In the genomic region with DNA sequence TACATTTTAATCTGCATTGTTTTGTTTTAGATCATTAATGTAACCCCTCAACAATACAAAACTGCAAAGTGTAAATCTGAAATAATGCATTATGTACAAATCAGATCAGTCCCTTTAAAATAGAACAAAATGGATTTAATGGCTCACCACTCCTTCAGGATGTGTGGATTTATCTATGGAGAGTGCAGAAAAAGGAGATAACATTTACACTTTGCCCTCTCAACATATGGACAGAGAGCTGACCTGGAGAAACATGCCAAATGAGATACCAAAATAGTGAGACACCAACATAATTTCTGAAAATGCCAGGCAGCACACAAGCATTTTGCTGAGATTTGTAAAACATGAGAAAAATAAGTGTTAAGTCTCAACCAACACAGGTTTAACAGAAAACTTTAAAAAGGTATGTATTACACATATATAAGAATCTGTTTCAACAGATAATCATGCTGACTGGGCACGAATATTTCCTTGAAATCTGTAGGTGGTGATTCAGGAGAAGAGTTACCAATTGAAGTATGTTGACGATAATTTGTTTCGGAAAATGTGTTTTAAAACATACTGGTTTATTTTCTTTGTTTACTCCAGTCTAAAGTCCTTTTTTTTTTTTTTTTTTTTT, we compare ENCODE assay signal across 26 cellular contexts.
DNase-seq lines count a peak whose midpoint lies in the region; ATAC-seq, FAIRE-seq and TF ChIP-seq lines count a peak whose summit lies in the region.
"Had no signal": no experiment of that assay in that cellular context is flagged by ENCODE, and none has a peak within 500 bp of the region (broad histone marks: within the 10 kb centered on the region; RNA-seq: fewer than 3 reads in every experiment).

No MANE protein-coding gene starts in this region.

- no peak overlapping the region for H2BK120ac ChIP-seq in IMR-90 (ENCODE audit: low read depth, low read length)
- no peak overlapping the region for H2BK120ac ChIP-seq in trophoblast cell (ENCODE audit: insufficient read depth, low read length, poor library complexity)

- TF ChIP-seq CTCF in IMR-90 (conservative IDR thresholded peaks at IDR 0.05; ENCODE audit: low read depth, low read length) = no peak

- H3K4ac ChIP-seq in IMR-90 (ENCODE audit: low read depth, low read length) (no peak overlapping the region), trophoblast cell (ENCODE audit: low read depth, low read length) (no peak overlapping the region)

- H3K14ac ChIP-seq in IMR-90 (replicated peaks; ENCODE audit: low read depth, low read length) (no peak overlapping the region), trophoblast cell (ENCODE audit: low read length) (no peak overlapping the region)

- no peak overlapping the region for H3K56ac ChIP-seq in IMR-90 (ENCODE audit: extremely low read depth, insufficient read depth, low read length)

- no peaks in the 10 kb centered on the region for H3K79me2 ChIP-seq in trophoblast cell (ENCODE audit: control insufficient read depth, insufficient read depth, low read length, poor library complexity)

- H3K79me1 ChIP-seq in IMR-90 (ENCODE audit: low read depth in 1 of 2, low read length in 2 of 2) = peaks cover 0 to 2% of the 10 kb centered on the region in 2 experiments; a peak in 1 of 4 replicates
- no peaks in the 10 kb centered on the region for H3K79me1 ChIP-seq in trophoblast cell (ENCODE audit: low read length)

- H3K36me3 ChIP-seq in IMR-90 (ENCODE audit: control insufficient read depth, insufficient read depth, low read length) = peaks cover 16% of the 10 kb centered on the region
- peaks cover 2% of the 10 kb centered on the region in 2 experiments for H3K36me3 ChIP-seq in trophoblast cell (ENCODE audit: control insufficient read depth in 1 of 2, insufficient read depth in 2 of 2, low read length in 2 of 2)

- H4K8ac ChIP-seq in IMR-90 (ENCODE audit: low read depth in 2 of 2, low read length in 2 of 2) (no peak overlapping the region), trophoblast cell (ENCODE audit: low read depth, low read length) (no peak overlapping the region)

- H4K20me1 ChIP-seq in IMR-90 (ENCODE audit: insufficient read depth, low read length) = no peaks in the 10 kb centered on the region

- no CpG with 5 or more reads among the region's 3 CpGs for WGBS in IMR-90 (ENCODE audit: extremely low coverage in 2 of 2, insufficient read length in 1 of 2), 2 experiments
- no CpG with 5 or more reads among the region's 3 CpGs for WGBS in trophoblast cell (ENCODE audit: extremely low coverage, insufficient coverage, insufficient read length)

- no peak overlapping the region for H4K5ac ChIP-seq in IMR-90 (ENCODE audit: low read depth, low read length)

- H2BK12ac ChIP-seq in trophoblast cell (ENCODE audit: low read length) = no peak overlapping the region

- H3K4me2 ChIP-seq in IMR-90 (ENCODE audit: low read depth, low read length) = no peak overlapping the region
- no peak overlapping the region for H3K4me2 ChIP-seq in trophoblast cell (ENCODE audit: low read length)
- H3K4me2 ChIP-seq: PC-9 had no signal

- DNase-seq in IMR-90 (no peak), trophoblast cell (peak; percentile 14 to 76), SKM-1 treated with dmso at 0.1 percent for 144 hours (lab: John Stamatoyannopoulos, UW; ENCODE audit: unreplicated experiment) (no peak), GM19240 (ENCODE audit: insufficient read length, low spot score) (no peak)
- DNase-seq: BE2C; CD8-positive, alpha-beta memory T cell; DMS 273 treated with DMSO at 0.1 percent for 48 hours; DMS79; EL; GDM1; HCEC 1CT; KG1; MG63; NCI-H2029; NCI-H446 treated with DMSO at 0.1 percent for 48 hours; NCI-H526; NCI-H82; NK-92 treated with Interleukin-12 subunit alpha and Interleukin-12 subunit beta, amount 100 ng/mL, for 24 hours; PC-9; SJCRH30; T-helper 1 cell had no signal

- H3K9ac ChIP-seq in IMR-90 (ENCODE audit: low read depth, low read length) = no peak overlapping the region
- H3K9ac ChIP-seq in trophoblast cell (ENCODE audit: low read length) = no peak overlapping the region

- POLR2A ChIA-PET in IMR-90 (lab: Charles Lee; ENCODE audit: unreplicated experiment) = no interaction called here

- H3K9me1 ChIP-seq in IMR-90 (ENCODE audit: insufficient read depth, low read length) = no peaks in the 10 kb centered on the region

- H4K12ac ChIP-seq in trophoblast cell (ENCODE audit: low read depth, low read length) = no peak overlapping the region

- no peaks in the 10 kb centered on the region for H3K4me1 ChIP-seq in IMR-90 (ENCODE audit: control insufficient read depth, insufficient read depth, low read length)
- H3K4me1 ChIP-seq in trophoblast cell (ENCODE audit: control insufficient read depth in 1 of 2, insufficient read depth in 2 of 2, low read length in 2 of 2) = peaks cover 0 to 2% of the 10 kb centered on the region in 2 experiments
- H3K4me1 ChIP-seq: BE2C, SJCRH30 had no signal

- H2BK15ac ChIP-seq in IMR-90 (ENCODE audit: low read depth, low read length) = no peak overlapping the region

- dilution Hi-C loops in IMR-90 (cut with HindIII; ENCODE audit: low sequenced_read_pairs, unreplicated experiment) = no loop called here

- H3K27ac ChIP-seq in IMR-90 (ENCODE audit: insufficient read depth, low read length) (no peak overlapping the region), trophoblast cell (ENCODE audit: low read depth, low read length) (no peak overlapping the region)
- H3K27ac ChIP-seq: PC-9, SJCRH30 had no signal

- no TSS peak for BruUV-seq in IMR-90 (replicated peaks; lab: Mats Ljungman, UMichigan)

- TF ChIP-seq POLR2A in IMR-90 (IDR thresholded peaks at IDR 0.05; ENCODE audit: low read depth, low read length) = no peak

- H4K91ac ChIP-seq in IMR-90 (ENCODE audit: insufficient read depth, low read depth, low read length) (no peak overlapping the region), trophoblast cell (ENCODE audit: low read depth, low read length) (no peak overlapping the region)

- H3K9me3 ChIP-seq in IMR-90 (ENCODE audit: control insufficient read depth, insufficient read depth, low read length) (no peaks in the 10 kb centered on the region), trophoblast cell (ENCODE audit: insufficient read depth, low read depth, low read length) (no peaks in the 10 kb centered on the region)
- H3K9me3 ChIP-seq: BE2C, MG63 had no signal

- peak; percentile 90 for FAIRE-seq in islet of Langerhans (lab: Jason Lieb, UNC)
- FAIRE-seq: H1 had no signal

- H2AFZ ChIP-seq in IMR-90 (replicated peaks; ENCODE audit: low read length, poor library complexity) = no peak overlapping the region
- H2AFZ ChIP-seq in trophoblast cell (ENCODE audit: insufficient read depth, low read length, poor library complexity) = no peak overlapping the region
- H2AFZ ChIP-seq: PC-9 had no signal

- H3K23ac ChIP-seq in IMR-90 (ENCODE audit: low read depth, low read length) = no peak overlapping the region
- no peak overlapping the region for H3K23ac ChIP-seq in trophoblast cell (ENCODE audit: low read length)

- H3K18ac ChIP-seq in IMR-90 (ENCODE audit: low read depth, low read length) (no peak overlapping the region), trophoblast cell (ENCODE audit: low read length) (no peak overlapping the region)

- in situ Hi-C loops in IMR-90 (cut with MboI; ENCODE audit: low sequenced_read_pairs) = no loop called here

- no peak overlapping the region for H2AK9ac ChIP-seq in IMR-90 (replicated peaks; ENCODE audit: low read depth, low read length, poor library complexity)

- no peak for TF ChIP-seq RAD21 in IMR-90 (IDR thresholded peaks at IDR 0.05; ENCODE audit: low read length)

- intact Hi-C loops in IMR-90 (cut with micrococcal nuclease) = no loop called here

- H3K27me3 ChIP-seq in IMR-90 (ENCODE audit: control insufficient read depth, insufficient read depth, low read length) (no peaks in the 10 kb centered on the region), trophoblast cell (ENCODE audit: insufficient read depth, low read length) (no peaks in the 10 kb centered on the region)
- H3K27me3 ChIP-seq: BE2C, MG63, SJCRH30 had no signal

- H2AK5ac ChIP-seq in IMR-90 (ENCODE audit: low read depth, low read length) (no peak overlapping the region), trophoblast cell (ENCODE audit: low read length) (no peak overlapping the region)

- H2BK20ac ChIP-seq in IMR-90 (ENCODE audit: low read depth, low read length) = no peak overlapping the region

- ATAC-seq in IMR-90 (ENCODE audit: low read depth) (no peak), HG02885 (IDR thresholded peaks at IDR 0.05; ENCODE audit: poor library complexity, unreplicated experiment) (no peak), SK-N-SH treated with all-trans-retinoic acid at 6 μM for 48 hours (no peak)
- ATAC-seq: Right ventricle myocardium inferior had no signal

- CTCF ChIA-PET in IMR-90 (lab: Yijun Ruan, JAX) = interaction anchor here (1.1 kb wide), 1 partner anchor 141 kb away, joined by 3 read pairs; no protein-coding TSS in a partner anchor

- H3K4me3 ChIP-seq in IMR-90 (ENCODE audit: insufficient read depth, low read depth, low read length) (no peak overlapping the region), trophoblast cell (ENCODE audit: low read depth, low read length) (no peak overlapping the region)
- H3K4me3 ChIP-seq: MG63, PC-9, SJCRH30 had no signal

- H2BK5ac ChIP-seq in IMR-90 (ENCODE audit: low read depth, low read length, poor library complexity, severe bottlenecking) (no peak overlapping the region), trophoblast cell (ENCODE audit: low read depth, low read length, poor library complexity) (no peak overlapping the region)

TF ChIP-seq in IMR-90, 13 proteins besides CTCF, POLR2A, EP300 and RAD21:
- TF ChIP-seq MAFK (IDR thresholded peaks at IDR 0.05; ENCODE audit: low read depth, low read length) (peak; percentile 46; the same call in 1 of the 2 replicates), BHLHE40 (IDR thresholded peaks at IDR 0.05; ENCODE audit: low read depth, low read length) (no peak)

TF ChIP-seq in SK-N-SH treated with all-trans-retinoic acid at 6 μM for 48 hours, 23 proteins besides CTCF, POLR2A, EP300 and RAD21 (continues in another document):
- TF ChIP-seq TOX (CRISPR knock-in tag; IDR thresholded peaks at IDR 0.05; ENCODE audit: borderline replicate concordance) (no peak), SNAI2 (CRISPR knock-in tag; IDR thresholded peaks at IDR 0.05) (no peak), RARB (CRISPR knock-in tag; IDR thresholded peaks at IDR 0.05) (no peak), CREB5 (CRISPR knock-in tag; IDR thresholded peaks at IDR 0.05; ENCODE audit: low read depth) (no peak), BACH2 (CRISPR knock-in tag; IDR thresholded peaks at IDR 0.05; ENCODE audit: borderline replicate concordance) (no peak), ARNTL (CRISPR knock-in tag; IDR thresholded peaks at IDR 0.05; ENCODE audit: borderline replicate concordance, low read depth) (no peak), ZNF8 (CRISPR knock-in tag; IDR thresholded peaks at IDR 0.05) (no peak)

Comparison
In these comparisons a context has a peak if more than half of its experiments do, and no peak if none do; other contexts are left out.
1. DNase-seq: peak in trophoblast cell (2 of 2); none in IMR-90 (single experiment), SKM-1 treated with dmso at 0.1 percent for 144 hours (single experiment) and GM19240 (single experiment).